In the genomic region with DNA sequence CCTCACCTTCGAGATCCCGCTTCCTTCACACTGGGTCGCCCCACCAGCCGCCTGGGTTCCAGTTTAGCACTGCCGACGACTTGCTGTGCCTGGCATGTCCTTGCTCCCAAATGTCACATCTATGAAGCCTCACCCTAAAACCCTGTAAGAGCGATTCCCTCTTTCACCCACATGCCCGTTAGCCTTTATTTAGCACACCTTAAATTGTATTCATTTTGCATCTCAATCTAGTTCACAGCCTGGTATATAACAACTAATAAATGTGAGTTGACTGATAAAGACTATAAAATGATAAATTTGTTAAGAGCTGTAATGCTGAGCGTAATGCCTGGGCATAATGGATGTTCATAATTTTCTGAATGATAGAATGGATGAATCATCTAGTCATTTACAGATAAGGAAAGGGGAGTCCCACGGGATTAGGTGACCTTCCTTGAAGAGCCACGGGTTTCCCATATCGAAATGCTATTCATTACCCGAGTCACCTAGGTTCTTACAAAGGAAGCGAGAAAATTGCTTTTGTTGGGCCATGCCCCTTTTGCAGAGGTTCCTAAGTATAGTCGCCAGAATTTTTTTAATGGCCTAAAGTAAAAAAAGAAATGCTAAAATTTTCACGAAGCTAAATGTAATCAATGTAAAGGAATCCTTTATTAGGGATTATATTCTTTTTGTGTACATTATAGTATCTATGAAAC, we compare ENCODE assay signal across 8 cellular contexts. TPM values are rescaled to one million over a fixed set of nuclear protein-coding genes. Genes with fewer than 3 reads are reported as not detected.
DNase-seq lines count a peak whose midpoint lies in the region; ATAC-seq and TF ChIP-seq lines count a peak whose summit lies in the region.

No MANE protein-coding gene starts in this region.

- H3K9ac ChIP-seq in HUES64 (ENCODE audit: low read depth, low read length): peak overlapping the region; percentile 47; the same call in 1 of the 2 replicates
- H3K9ac ChIP-seq in adipocyte (ENCODE audit: low read length): peak overlapping the region; percentile 85

- intact Hi-C loops in right lobe of liver (cut with DNase I): no loop called here
- intact Hi-C loops in upper lobe of right lung (cut with DNase I): no loop called here

- CTCF ChIA-PET in BJ (lab: Yijun Ruan, JAX): no interaction called here

- peak overlapping the region; percentile 84; the same call in 1 of the 2 replicates for H3K27ac ChIP-seq in HUES64 (ENCODE audit: low read depth, low read length)
- H3K27ac ChIP-seq in right lobe of liver: peak overlapping the region; percentile 65 to 73 (median 73)
- H3K27ac ChIP-seq in upper lobe of right lung: peak overlapping the region; percentile 86

- H3K27me3 ChIP-seq in BJ (ENCODE audit: control insufficient read depth, insufficient read depth, low read length) (no peaks in the 10 kb centered on the region), HUES64 (ENCODE audit: insufficient read depth, low read length) (no peaks in the 10 kb centered on the region), adipocyte (replicated peaks; ENCODE audit: control insufficient read depth, insufficient read depth, low read length) (peaks cover 4% of the 10 kb centered on the region), right lobe of liver (no peaks in the 10 kb centered on the region), upper lobe of right lung (no peaks in the 10 kb centered on the region)

- no peak for ATAC-seq in right lobe of liver
- ATAC-seq in upper lobe of right lung: no peak
- no peak for ATAC-seq in HG02884 (IDR thresholded peaks at IDR 0.05; ENCODE audit: unreplicated experiment)
- ATAC-seq in HG02571 (IDR thresholded peaks at IDR 0.05; ENCODE audit: unreplicated experiment): no peak

- H3K4me1 ChIP-seq in HUES64 (ENCODE audit: insufficient read depth, low read length) (peaks cover 30% of the 10 kb centered on the region), adipocyte (ENCODE audit: control insufficient read depth, insufficient read depth, low read length) (peaks cover 12% of the 10 kb centered on the region), right lobe of liver (peaks cover 0 to 11% (median 3%) of the 10 kb centered on the region in 4 donors), upper lobe of right lung (no peaks in the 10 kb centered on the region)

- POLR2A ChIA-PET in BJ (lab: Charles Lee): no interaction called here

- TF ChIP-seq POLR2A in right lobe of liver (IDR thresholded peaks at IDR 0.05): no peak

- TF ChIP-seq CTCF in BJ (IDR thresholded peaks at IDR 0.05; ENCODE audit: insufficient read depth, low read depth, low read length) (no peak), right lobe of liver (IDR thresholded peaks at IDR 0.05) (no peak), upper lobe of right lung (IDR thresholded peaks at IDR 0.05) (no peak)

- WGBS in HUES64: 12% methylated on average over 15 of the region's 16 CpGs
- WGBS in right lobe of liver (ENCODE audit: insufficient coverage, low coverage, low lambda C conversion rate, missing lambda C conversion rate): 10% methylated on average over 13 of the region's 16 CpGs

- H3K9me3 ChIP-seq in HUES64 (ENCODE audit: insufficient read depth, low read depth, low read length) (no peaks in the 10 kb centered on the region), adipocyte (ENCODE audit: control insufficient read depth, low read length) (no peaks in the 10 kb centered on the region), right lobe of liver (no peaks in the 10 kb centered on the region), upper lobe of right lung (no peaks in the 10 kb centered on the region)

- DNase-seq in BJ (ENCODE audit: low read depth): no peak
- DNase-seq in adipocyte (ENCODE audit: low read depth): peak; percentile 7
- DNase-seq in right lobe of liver: no peak
- DNase-seq in upper lobe of right lung: no peak
- no peak for DNase-seq in GM19240 (ENCODE audit: insufficient read length, low spot score)

- H3K4me3 ChIP-seq in BJ (ENCODE audit: low read depth, low read length): peak overlapping the region; percentile 60
- peak overlapping the region; percentile 99 for H3K4me3 ChIP-seq in HUES64 (ENCODE audit: low read length)
- H3K4me3 ChIP-seq in adipocyte (ENCODE audit: low read length): peak overlapping the region; percentile 98
- H3K4me3 ChIP-seq in right lobe of liver: peak overlapping the region; percentile 63 to 82 (median 65)
- H3K4me3 ChIP-seq in upper lobe of right lung: peak overlapping the region; percentile 60

- H3K36me3 ChIP-seq in BJ (ENCODE audit: control insufficient read depth, insufficient read depth, low read length) (no peaks in the 10 kb centered on the region), HUES64 (ENCODE audit: insufficient read depth, low read length) (peaks cover 24% of the 10 kb centered on the region), adipocyte (ENCODE audit: control insufficient read depth, insufficient read depth, low read length, severe bottlenecking) (no peaks in the 10 kb centered on the region), right lobe of liver (no peaks in the 10 kb centered on the region), upper lobe of right lung (no peaks in the 10 kb centered on the region)

RNA-seq across cellular contexts. Expression of gene AP1S2, which starts 1.1 kb away (rescaled TPM):
- 14.8 and 32.5 TPM in 2 replicates for polyA plus RNA-seq in BJ (2011; rRNA removed)
- polyA minus RNA-seq in BJ (2011; rRNA and poly(A)+ RNA removed): 9.6 and 11.4 TPM in 2 replicates
- polyA plus RNA-seq in HUES64 (2013, experiment 1 of 2): 125 TPM
- 131 TPM for polyA plus RNA-seq in HUES64 (2013, experiment 2 of 2)
- total RNA-seq in right lobe of liver (10 to 100 TPM in 3 of 6 experiments, 1 to 10 TPM in 3; 4.0 to 12.3 (median 9.6) TPM), upper lobe of right lung (41.2 TPM)
